In the genomic region with DNA sequence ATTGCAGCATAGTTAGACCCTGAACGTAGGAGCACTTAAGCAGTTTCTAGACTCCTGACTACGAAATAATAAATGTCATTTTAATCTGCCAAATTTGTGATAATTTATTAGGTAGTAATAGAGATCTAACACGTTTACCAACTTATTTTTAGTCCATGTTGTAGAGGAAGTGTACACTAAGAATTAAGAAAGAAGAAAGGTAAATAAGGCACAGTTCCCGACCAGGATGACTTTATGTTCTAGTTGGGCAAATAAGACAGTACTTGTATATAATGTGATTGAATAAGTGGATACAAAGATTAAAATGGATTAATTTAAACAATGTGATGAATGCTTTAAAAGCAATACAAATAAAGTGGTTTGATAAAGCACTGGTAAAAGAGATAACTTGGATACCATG, we compare ENCODE assay signal across 9 cellular contexts.
"Had no signal": no experiment of that assay in that cellular context is flagged by ENCODE, and none has a peak within 500 bp of the region (broad histone marks: within the 10 kb centered on the region; RNA-seq: fewer than 3 reads in every experiment).

No MANE protein-coding gene starts in this region.

- FAIRE-seq: H1, H54, HTR-8/SVneo, K562 had no signal

- DNase-seq: H9, HCEC 1CT, IMR-90, KG1 had no signal

- H3K4me3 Mint-ChIP-seq: GM23338, H9 had no signal

- H3K4me1 Mint-ChIP-seq: GM23338, H9 had no signal

- H2AFZ ChIP-seq: GM23338 had no signal

- H3K4me2 ChIP-seq: GM23338 had no signal

- H3K4me3 ChIP-seq: GM23338, K562 had no signal

- H3K27ac Mint-ChIP-seq: GM23338, H9 had no signal

- ATAC-seq: GM23338, K562 had no signal
